ENCODE assay signal across 38 cellular contexts in the genomic region with DNA sequence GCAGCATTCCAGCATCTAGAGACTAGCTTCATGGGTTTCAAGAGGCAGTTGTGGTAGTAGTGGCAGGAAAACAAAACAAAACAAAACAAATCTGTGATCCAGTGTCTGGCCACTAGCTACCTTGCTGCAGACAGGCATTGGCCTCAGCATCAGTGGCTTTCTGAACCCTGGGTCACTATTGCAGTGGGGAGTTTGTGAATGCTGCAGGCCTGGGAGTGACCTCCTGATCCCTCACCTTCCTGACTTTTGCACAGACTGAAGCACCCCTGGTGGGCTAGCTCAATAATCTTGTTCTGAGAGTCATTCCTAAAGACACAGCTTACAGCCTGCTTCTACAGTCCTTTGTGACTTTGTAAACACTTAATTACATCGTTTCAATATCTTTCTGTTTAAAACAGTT. TPM values are rescaled to one million over a fixed set of nuclear protein-coding genes. Genes with fewer than 3 reads are reported as not detected.
"Had no signal": no experiment of that assay in that cellular context is flagged by ENCODE, and none has a peak within 500 bp of the region (broad histone marks: within the 10 kb centered on the region; RNA-seq: fewer than 3 reads in every experiment).

No MANE protein-coding gene starts in this region.

- H3K4me3 Mint-ChIP-seq: immature natural killer cell; memory B cell; natural killer cell treated with Interleukin-12 subunit alpha and Interleukin-12 subunit beta and Interleukin-15 and Interleukin-18, amount 100 ng/mL, for 72 hours; neural crest cell; stimulated activated effector memory CD8-positive, alpha-beta T cell treated with anti-CD3 and anti-CD28 coated beads, Interleukin-12 subunit alpha, Interleukin-12 subunit beta, amount 100 ng/mL, for 72 hours had no signal

- H3K36me3 Mint-ChIP-seq: immature natural killer cell; memory B cell; natural killer cell treated with Interleukin-12 subunit alpha and Interleukin-12 subunit beta and Interleukin-15 and Interleukin-18, amount 100 ng/mL, for 72 hours; stimulated activated effector memory CD8-positive, alpha-beta T cell treated with anti-CD3 and anti-CD28 coated beads, Interleukin-12 subunit alpha, Interleukin-12 subunit beta, amount 100 ng/mL, for 72 hours had no signal

- H3K4me1 ChIP-seq: esophagus squamous epithelium, heart right ventricle, stomach, thyroid gland had no signal

- H3K9me3 ChIP-seq: esophagus squamous epithelium, thyroid gland had no signal

- H3K4me3 ChIP-seq: dorsolateral prefrontal cortex, esophagus squamous epithelium, heart right ventricle, lung, smooth muscle cell, stomach, thyroid gland had no signal

- H3K27me3 ChIP-seq: dorsolateral prefrontal cortex, esophagus squamous epithelium, heart right ventricle, stomach, thyroid gland had no signal

- DNase-seq: central memory CD4-positive, alpha-beta T cell; dorsolateral prefrontal cortex; effector memory CD4-positive, alpha-beta T cell; erythroblast; esophagus squamous epithelium; foreskin melanocyte; glutamatergic neuron; heart right ventricle; hippocampal formation; immature natural killer cell; islet precursor cell; kidney glomerular epithelial cell; left colon; left ventricle myocardium superior; nucleus accumbens; posterior cingulate gyrus; retina; stimulated activated CD4-positive, alpha-beta T cell treated with anti-CD3 and anti-CD28 coated beads, Interleukin-12 subunit alpha, Interleukin-12 subunit beta, amount 100 ng/mL, for 4 hours; stimulated activated CD4-positive, alpha-beta T cell treated with anti-CD3 and anti-CD28 coated beads, Interleukin-2, amount 100 ng/mL, for 24 hours; stimulated activated CD4-positive, alpha-beta T cell treated with anti-CD3 and anti-CD28 coated beads, Interleukin-4, amount 100 ng/mL, for 24 hours; stimulated activated naive CD4-positive, alpha-beta T cell treated with Interleukin-2 at 50 U/mL for 16 hours; stomach; thyroid gland; trophoblast cell had no signal

- H3K4me2 ChIP-seq: smooth muscle cell had no signal

- H3K36me3 ChIP-seq: esophagus squamous epithelium, heart right ventricle, stomach, thyroid gland had no signal

- H3K4me1 Mint-ChIP-seq: immature natural killer cell; memory B cell; neural crest cell; stimulated activated effector memory CD8-positive, alpha-beta T cell treated with anti-CD3 and anti-CD28 coated beads, Interleukin-12 subunit alpha, Interleukin-12 subunit beta, amount 100 ng/mL, for 72 hours had no signal

- H3K27ac Mint-ChIP-seq: immature natural killer cell; memory B cell; natural killer cell treated with Interleukin-12 subunit alpha and Interleukin-12 subunit beta and Interleukin-15 and Interleukin-18, amount 100 ng/mL, for 72 hours; stimulated activated effector memory CD8-positive, alpha-beta T cell treated with anti-CD3 and anti-CD28 coated beads, Interleukin-12 subunit alpha, Interleukin-12 subunit beta, amount 100 ng/mL, for 72 hours had no signal

- H3K9me3 Mint-ChIP-seq: natural killer cell treated with Interleukin-12 subunit alpha and Interleukin-12 subunit beta and Interleukin-15 and Interleukin-18, amount 100 ng/mL, for 72 hours; stimulated activated effector memory CD8-positive, alpha-beta T cell treated with anti-CD3 and anti-CD28 coated beads, Interleukin-12 subunit alpha, Interleukin-12 subunit beta, amount 100 ng/mL, for 72 hours had no signal

- H3K27ac ChIP-seq: dorsolateral prefrontal cortex, esophagus squamous epithelium, heart right ventricle, stomach, thyroid gland had no signal

- ATAC-seq: heart right ventricle; left colon; left ventricle myocardium superior; natural killer cell treated with Interleukin-12 subunit alpha and Interleukin-12 subunit beta and Interleukin-15 and Interleukin-18, amount 100 ng/mL, for 72 hours; sciatic nerve; stimulated activated effector memory CD8-positive, alpha-beta T cell treated with anti-CD3 and anti-CD28 coated beads, Interleukin-12 subunit alpha, Interleukin-12 subunit beta, amount 100 ng/mL, for 72 hours had no signal

RNA-seq across cellular contexts. Expression of a gene that starts 24.9 kb away (rescaled TPM):
- total RNA-seq: cerebellum; dorsolateral prefrontal cortex; esophagus squamous epithelium; heart right ventricle; left colon; left ventricle myocardium superior; mononuclear cell; natural killer cell treated with Interleukin-12 subunit alpha and Interleukin-12 subunit beta and Interleukin-15 and Interleukin-18, amount 100 ng/mL, for 72 hours; neural crest cell; osteocyte; pulmonary artery endothelial cell; sciatic nerve; smooth muscle cell; stomach; subcutaneous adipose tissue; temporal lobe; thyroid gland; urinary bladder had no signal
- polyA plus RNA-seq: heart right ventricle, immature natural killer cell, lung, smooth muscle cell, stomach had no signal

RNA-seq across cellular contexts. Expression of a gene that starts 26.9 kb away (rescaled TPM):
- total RNA-seq: dorsolateral prefrontal cortex; esophagus squamous epithelium; heart right ventricle; left colon; left ventricle myocardium superior; lung; mononuclear cell; natural killer cell treated with Interleukin-12 subunit alpha and Interleukin-12 subunit beta and Interleukin-15 and Interleukin-18, amount 100 ng/mL, for 72 hours; neural crest cell; osteocyte; pulmonary artery endothelial cell; sciatic nerve; smooth muscle cell; stomach; subcutaneous adipose tissue; temporal lobe; thyroid gland; urinary bladder had no signal
- polyA plus RNA-seq: heart right ventricle, immature natural killer cell, lung, smooth muscle cell, stomach, urinary bladder had no signal
